ENCODE assay signal across 20 cellular contexts in genomic region chr5:2872676-2873075, GRCh38.
"Had no signal": no experiment of that assay in that cellular context is flagged by ENCODE, and none has a peak within 500 bp of the region (broad histone marks: within the 10 kb centered on the region; RNA-seq: fewer than 3 reads in every experiment).

No MANE protein-coding gene starts in this region.

- H3K27ac ChIP-seq: Peyer's patch, SJCRH30 had no signal

- DNase-seq: KBM-7, MV-4-11, NCI-H1048, NCI-H1105, NCI-H1417, NCI-H1436 treated with DMSO at 0.1 percent for 48 hours, NCI-H1694, NCI-H187 treated with DMSO at 0.1 percent for 48 hours, NCI-H2081, NCI-H2107, NCI-H2227 treated with DMSO at 0.1 percent for 48 hours, NCI-H524, NCI-H526 treated with DMSO at 0.1 percent for 48 hours, NCI-H748 treated with DMSO at 0.1 percent for 48 hours, PC-3, Peyer's patch, SHP77 treated with DMSO at 0.1 percent for 48 hours, SJCRH30 had no signal

- H3K36me3 ChIP-seq: Peyer's patch, SJCRH30 had no signal

- H3K4me1 ChIP-seq: Peyer's patch, SJCRH30 had no signal

- H3K4me3 ChIP-seq: Peyer's patch, SJCRH30 had no signal

- H3K27me3 ChIP-seq: Peyer's patch, SJCRH30 had no signal

- ATAC-seq: PC-3, Right ventricle myocardium inferior, SK-N-SH treated with all-trans-retinoic acid at 6 μM for 48 hours had no signal
